Comparison of ENCODE assay signal across 10 cellular contexts in genomic region chr6:30767158-30767943, GRCh38. TPM values are rescaled to one million over a fixed set of nuclear protein-coding genes. Genes with fewer than 3 reads are reported as not detected.
DNase-seq lines count a peak whose midpoint lies in the region; ATAC-seq lines count a peak whose summit lies in the region.
"Had no signal": no experiment of that assay in that cellular context is flagged by ENCODE, and none has a peak within 500 bp of the region (broad histone marks: within the 10 kb centered on the region; RNA-seq: fewer than 3 reads in every experiment).

No MANE protein-coding gene starts in this region.

- CTCF ChIA-PET in CD4-positive, alpha-beta memory T cell (lab: Charles Lee; ENCODE audit: partially characterized antibody) = interaction anchor here (1.0 to 2.2 kb wide), 6 partner anchors 9 to 312 kb away, joined by 3 to 8 read pairs (median 4); partner anchors contain the start of gene IER3

- peak overlapping the region; percentile 28 to 37 for H3K18ac ChIP-seq in mesenchymal stem cell (ENCODE audit: low read depth in 1 of 2, low read length in 2 of 2)

- H3K9me3 ChIP-seq in HUES6 (ENCODE audit: control insufficient read depth, insufficient read depth, low read depth, low read length) = no peaks in the 10 kb centered on the region
- H3K9me3 ChIP-seq in mesenchymal stem cell (ENCODE audit: control insufficient read depth, low read length) = no peaks in the 10 kb centered on the region
- H3K9me3 ChIP-seq in SJCRH30 (replicated peaks) = no peaks in the 10 kb centered on the region
- no peaks in the 10 kb centered on the region for H3K9me3 ChIP-seq in CD4-positive, alpha-beta memory T cell (ENCODE audit: control insufficient read depth in 1 of 2, low read length in 2 of 2)

- no peak overlapping the region for H3K4me2 ChIP-seq in mesenchymal stem cell (ENCODE audit: low read length, poor library complexity, severe bottlenecking)

- H3K36me3 ChIP-seq in HUES6 (ENCODE audit: control insufficient read depth, insufficient read depth, low read length) (no peaks in the 10 kb centered on the region), mesenchymal stem cell (ENCODE audit: control insufficient read depth in 1 of 2, insufficient read depth in 2 of 2, low read depth in 1 of 2, low read length in 2 of 2) (no peaks in the 10 kb centered on the region), SJCRH30 (no peaks in the 10 kb centered on the region)
- H3K36me3 ChIP-seq in CD4-positive, alpha-beta memory T cell (ENCODE audit: insufficient read depth, low read length) = no peaks in the 10 kb centered on the region

- peaks cover 0 to 4% (median 0%) of the 10 kb centered on the region in 8 donors for H3K9me3 Mint-ChIP-seq in CD4-positive, alpha-beta memory T cell

- no peak for DNase-seq in mesenchymal stem cell
- no peak for DNase-seq in SJCRH30
- DNase-seq in CD4-positive, alpha-beta memory T cell = no peak
- no peak for DNase-seq in NCI-H1417 treated with DMSO at 0.1 percent for 48 hours (lab: John Stamatoyannopoulos, UW)
- DNase-seq: endodermal cell, GDM1, SIG-M5 had no signal

- intact Hi-C loops in CD4-positive, alpha-beta memory T cell (cut with micrococcal nuclease) = no loop called here

- H3K14ac ChIP-seq in mesenchymal stem cell (ENCODE audit: low read length in 2 of 2) = no peak overlapping the region

- 91% methylated on average over 8 of the region's 9 CpGs for WGBS in mesenchymal stem cell

- peak overlapping the region; percentile 45 to 83 for H2BK12ac ChIP-seq in mesenchymal stem cell (ENCODE audit: low read length in 2 of 2)

- peak overlapping the region in 1 of 7 donors; percentile 48 for H3K27ac Mint-ChIP-seq in CD4-positive, alpha-beta memory T cell

- no peak overlapping the region for H4K8ac ChIP-seq in mesenchymal stem cell (ENCODE audit: low read length)

- peak overlapping the region in 1 of 2 experiments; percentile 49 for H3K4ac ChIP-seq in mesenchymal stem cell (ENCODE audit: low read depth in 1 of 2, low read length in 2 of 2)

- no peak overlapping the region for H2BK5ac ChIP-seq in mesenchymal stem cell (ENCODE audit: low read depth, low read length, poor library complexity, severe bottlenecking)

- H4K91ac ChIP-seq in mesenchymal stem cell (ENCODE audit: low read length) = peak overlapping the region; percentile 44

- H3K36me3 Mint-ChIP-seq in CD4-positive, alpha-beta memory T cell = no peaks in the 10 kb centered on the region

- H3K4me3 Mint-ChIP-seq in CD4-positive, alpha-beta memory T cell = peak overlapping the region in 2 of 8 donors; percentile 43 to 44
- H3K4me3 Mint-ChIP-seq: endodermal cell had no signal

- no peak overlapping the region for H2AFZ ChIP-seq in mesenchymal stem cell (ENCODE audit: low read depth, low read length)

- H3K27me3 ChIP-seq in HUES6 (ENCODE audit: control insufficient read depth, insufficient read depth, low read length) (no peaks in the 10 kb centered on the region), mesenchymal stem cell (ENCODE audit: control insufficient read depth in 1 of 2, insufficient read depth in 1 of 2, low read length in 2 of 2) (no peaks in the 10 kb centered on the region), SJCRH30 (no peaks in the 10 kb centered on the region)
- no peaks in the 10 kb centered on the region for H3K27me3 ChIP-seq in CD4-positive, alpha-beta memory T cell (ENCODE audit: insufficient read depth, low read length)

- H2BK120ac ChIP-seq in mesenchymal stem cell (ENCODE audit: low read depth, low read length) = no peak overlapping the region

- H2AK5ac ChIP-seq in mesenchymal stem cell (ENCODE audit: low read length, severe bottlenecking) = peak overlapping the region; percentile 98

- POLR2A ChIA-PET in CD4-positive, alpha-beta memory T cell (lab: Charles Lee; ENCODE audit: partially characterized antibody) = interaction anchor here (1.1 to 1.8 kb wide), 3 partner anchors 10 to 26 kb away, joined by 3 to 6 read pairs (median 3); no protein-coding TSS in a partner anchor

- ATAC-seq in GM18873 (IDR thresholded peaks at IDR 0.05; ENCODE audit: low FRiP score, unreplicated experiment) = peak; percentile 40
- peak; percentile 53 for ATAC-seq in GM21528 (IDR thresholded peaks at IDR 0.05; ENCODE audit: low FRiP score, unreplicated experiment)

- H3K9ac ChIP-seq in HUES6 (ENCODE audit: low read length) = peak overlapping the region; percentile 25
- no peak overlapping the region for H3K9ac ChIP-seq in mesenchymal stem cell (ENCODE audit: low read length)

- H3K27me3 Mint-ChIP-seq in CD4-positive, alpha-beta memory T cell = no peaks in the 10 kb centered on the region

- H3K4me1 ChIP-seq in HUES6 (ENCODE audit: control insufficient read depth, insufficient read depth, low read length) (peaks cover 57% of the 10 kb centered on the region), mesenchymal stem cell (ENCODE audit: control insufficient read depth, insufficient read depth, low read depth, low read length) (peaks cover 18% of the 10 kb centered on the region), SJCRH30 (peaks cover 52% of the 10 kb centered on the region)
- H3K4me1 ChIP-seq in CD4-positive, alpha-beta memory T cell (ENCODE audit: insufficient read depth, low read length) = peaks cover 48% of the 10 kb centered on the region

- peaks cover 45 to 72% (median 56%) of the 10 kb centered on the region in 4 donors for H3K4me1 Mint-ChIP-seq in CD4-positive, alpha-beta memory T cell

- peaks cover 4% of the 10 kb centered on the region for H3K79me1 ChIP-seq in mesenchymal stem cell (replicated peaks; ENCODE audit: low read length, poor library complexity, severe bottlenecking)

- no peak overlapping the region for H3K4me3 ChIP-seq in HUES6 (ENCODE audit: low read depth, low read length)
- H3K4me3 ChIP-seq in mesenchymal stem cell (ENCODE audit: insufficient read depth in 1 of 2, low read depth in 1 of 2, low read length in 2 of 2) = no peak overlapping the region
- no peak overlapping the region for H3K4me3 ChIP-seq in SJCRH30
- H3K4me3 ChIP-seq in CD4-positive, alpha-beta memory T cell (ENCODE audit: low read length in 2 of 2) = no peak overlapping the region

- H2BK15ac ChIP-seq in mesenchymal stem cell (ENCODE audit: low read depth, poor library complexity, severe bottlenecking) = peak overlapping the region; percentile 56

- H3K27ac ChIP-seq in HUES6 (ENCODE audit: low read depth, low read length) (peak overlapping the region; percentile 17; the same call in 1 of the 2 replicates), mesenchymal stem cell (ENCODE audit: low read length, poor library complexity, severe bottlenecking) (peak overlapping the region; percentile 100), SJCRH30 (no peak overlapping the region)
- H3K27ac ChIP-seq in CD4-positive, alpha-beta memory T cell (ENCODE audit: low read depth, low read length) = no peak overlapping the region

- no peak overlapping the region for H3K23ac ChIP-seq in mesenchymal stem cell (ENCODE audit: low read length in 2 of 2)

RNA-seq across cellular contexts. Expression of gene IER3, which starts 23.0 kb away (rescaled TPM):
- 220 TPM for polyA plus RNA-seq in mesenchymal stem cell (2013, experiment 1 of 2)
- polyA plus RNA-seq in mesenchymal stem cell (2013, experiment 2 of 2) = 207 TPM
- 19.9 and 22.1 TPM in 2 replicates for total RNA-seq in SJCRH30 (2014; rRNA removed; shearing (Covaris generic))
- 10 to 100 TPM; 11.3 to 11.4 TPM for total RNA-seq in CD4-positive, alpha-beta memory T cell
- polyA plus RNA-seq in CD4-positive, alpha-beta memory T cell = under 1 TPM; 0.77 to 0.83 TPM

RNA-seq across cellular contexts. Expression of gene FLOT1, which starts 24.9 kb away (rescaled TPM):
- polyA plus RNA-seq in mesenchymal stem cell (2013, experiment 1 of 2) = 120 TPM
- polyA plus RNA-seq in mesenchymal stem cell (2013, experiment 2 of 2) = 118 TPM
- 87.4 and 92.2 TPM in 2 replicates for total RNA-seq in SJCRH30 (2014; rRNA removed; shearing (Covaris generic))
- 10 to 100 TPM; 75.3 to 78.5 TPM for total RNA-seq in CD4-positive, alpha-beta memory T cell
- 10 to 100 TPM; 74.6 to 82.1 TPM for polyA plus RNA-seq in CD4-positive, alpha-beta memory T cell

RNA-seq across cellular contexts. Expression of gene TUBB, which starts 47.2 kb away (rescaled TPM):
- 839 TPM for polyA plus RNA-seq in mesenchymal stem cell (2013, experiment 1 of 2)
- polyA plus RNA-seq in mesenchymal stem cell (2013, experiment 2 of 2) = 819 TPM
- 1,652 and 1,704 TPM in 2 replicates for total RNA-seq in SJCRH30 (2014; rRNA removed; shearing (Covaris generic))
- 100 to 1,000 TPM; 285 to 300 TPM for total RNA-seq in CD4-positive, alpha-beta memory T cell
- polyA plus RNA-seq in CD4-positive, alpha-beta memory T cell = 100 to 1,000 TPM in 1 of 2 donors, 10 to 100 TPM in 1; 74.8 to 142 TPM

RNA-seq across cellular contexts. Expression of gene MDC1, which starts 50.3 kb away (rescaled TPM):
- 9.8 TPM for polyA plus RNA-seq in mesenchymal stem cell (2013, experiment 1 of 2)
- 8.6 TPM for polyA plus RNA-seq in mesenchymal stem cell (2013, experiment 2 of 2)
- total RNA-seq in SJCRH30 (2014; rRNA removed; shearing (Covaris generic)) = 24.6 and 25.0 TPM in 2 replicates
- 10 to 100 TPM; 60.7 to 73.5 TPM for total RNA-seq in CD4-positive, alpha-beta memory T cell
- 1 to 10 TPM in 1 of 2 donors, not detected in 1; 9.8 TPM for polyA plus RNA-seq in CD4-positive, alpha-beta memory T cell

Comparison
In these comparisons a context has a peak if more than half of its experiments do, and no peak if none do; other contexts are left out.
1. H3K27ac ChIP-seq: peak in HUES6 (single experiment) and mesenchymal stem cell (single experiment); none in SJCRH30 (single experiment) and CD4-positive, alpha-beta memory T cell (single experiment).